In the genomic region with DNA sequence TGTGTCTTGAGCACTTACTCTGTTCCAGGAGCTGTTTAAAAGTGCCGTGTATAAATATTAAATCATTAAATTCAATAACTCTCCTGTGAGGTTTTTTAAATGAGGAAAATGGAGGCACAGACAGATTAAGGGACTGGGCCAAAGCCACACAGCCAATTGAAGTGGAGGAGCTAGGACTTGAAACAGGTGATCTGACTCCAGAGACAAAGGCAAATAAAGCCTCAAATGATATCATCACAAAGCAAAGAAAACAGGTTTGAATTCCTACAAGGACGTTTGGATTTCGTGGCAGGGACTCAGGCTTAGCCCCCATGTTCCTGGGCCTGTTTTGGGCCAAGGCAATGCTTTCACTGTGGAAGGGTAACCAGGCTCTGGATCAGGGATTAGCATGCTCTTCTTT, we compare ENCODE assay signal across 31 cellular contexts. TPM values are rescaled to one million over a fixed set of nuclear protein-coding genes. Genes with fewer than 3 reads are reported as not detected.
"Had no signal": no experiment of that assay in that cellular context is flagged by ENCODE, and none has a peak within 500 bp of the region (broad histone marks: within the 10 kb centered on the region; RNA-seq: fewer than 3 reads in every experiment).

No MANE protein-coding gene starts in this region.

- DNase-seq: activated CD4-positive, alpha-beta T cell treated with anti-CD3 and anti-CD28 coated beads, Interleukin-2, amount 10 ng/mL, durations not matched to agents 24 days and 14 days; activated CD4-positive, alpha-beta T cell treated with anti-CD3 and anti-CD28 coated beads, Interleukin-2, amount 50 U/mL, for 4 hours; activated CD8-positive, alpha-beta T cell treated with anti-CD3 and anti-CD28 coated beads for 36 hours; activated gamma-delta T cell treated with Interleukin-2 at 50 U/mL for 16 hours; activated naive CD4-positive, alpha-beta T cell treated with anti-CD3 and anti-CD28 coated beads for 36 hours; activated naive CD8-positive, alpha-beta T cell treated with anti-CD3 and anti-CD28 coated beads, Interleukin-2, amount 50 U/mL, for 24 hours; activated T-cell treated with anti-CD3 and anti-CD28 coated beads, Interleukin-2, amount 50 U/mL, for 24 hours; anterior cingulate cortex; central memory CD4-positive, alpha-beta T cell; Kasumi-1; KG1; MM.1S; MV-4-11; NCI-H1092; NCI-H1436 treated with DMSO at 0.1 percent for 48 hours; NCI-H187; NCI-H2081 treated with DMSO at 0.1 percent for 48 hours; NCI-H345; NCI-H524 treated with DMSO at 0.1 percent for 48 hours; PC-9; SIG-M5; T-cell; T-helper 17 cell; WERI-Rb-1 had no signal

- FAIRE-seq: colon, RCC 7860 had no signal

- H3K4me2 ChIP-seq: PC-9 had no signal

- H3K4me3 ChIP-seq: PC-9 had no signal

- H2AFZ ChIP-seq: PC-9 had no signal

- ATAC-seq: activated CD8-positive, alpha-beta T cell treated with anti-CD3 and anti-CD28 coated beads for 36 hours; activated naive CD8-positive, alpha-beta T cell treated with anti-CD3 and anti-CD28 coated beads, Interleukin-2, amount 50 U/mL, for 24 hours; Right ventricle myocardium inferior; SK-N-SH treated with all-trans-retinoic acid at 6 μM for 48 hours; T-cell; T-helper 17 cell had no signal

- H3K36me3 ChIP-seq: WERI-Rb-1 had no signal

- H3K27ac ChIP-seq: PC-9, RWPE1, WERI-Rb-1 had no signal

RNA-seq across cellular contexts. Expression of a gene that starts 45.2 kb away (rescaled TPM):
- total RNA-seq: activated CD8-positive, alpha-beta memory T cell treated with anti-CD3 and anti-CD28 coated beads for 36 hours; activated naive CD4-positive, alpha-beta T cell treated with anti-CD3 and anti-CD28 coated beads for 36 hours; NCI-H460; Right ventricle myocardium inferior; T-cell; T-helper 17 cell had no signal
